In the genomic region with DNA sequence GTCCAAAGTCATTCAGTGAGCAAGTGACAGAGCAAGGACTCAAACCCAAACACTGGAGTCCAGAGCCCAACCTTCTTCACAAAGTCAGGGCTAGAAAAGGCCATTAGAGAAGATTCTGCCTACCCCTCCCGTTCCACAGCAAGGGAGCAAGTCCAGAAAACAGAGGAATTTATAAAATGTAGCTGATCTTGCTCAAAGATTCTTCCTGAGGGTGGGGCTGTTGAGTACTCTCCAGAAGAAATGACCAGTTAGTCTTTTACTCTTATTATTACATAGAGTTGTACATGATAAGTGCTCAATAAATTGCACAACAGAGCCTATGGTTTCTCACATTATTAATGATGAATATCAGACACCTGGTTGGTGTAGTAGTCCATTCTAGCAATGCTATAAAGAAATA, we compare ENCODE assay signal across 17 cellular contexts. TPM values are rescaled to one million over a fixed set of nuclear protein-coding genes. Genes with fewer than 3 reads are reported as not detected.
A peak's percentile ranks its signal among the peaks of the same experiment; 100 is the strongest.
DNase-seq lines count a peak whose midpoint lies in the region; ATAC-seq lines count a peak whose summit lies in the region.
"Had no signal": no experiment of that assay in that cellular context is flagged by ENCODE, and none has a peak within 500 bp of the region (broad histone marks: within the 10 kb centered on the region; RNA-seq: fewer than 3 reads in every experiment).

No MANE protein-coding gene starts in this region.

- ATAC-seq in right cardiac atrium (no peak), HG03097 (IDR thresholded peaks at IDR 0.05; ENCODE audit: low FRiP score, unreplicated experiment) (no peak)
- ATAC-seq: A549 had no signal

- H3K9me3 ChIP-seq in adipocyte (ENCODE audit: control insufficient read depth, low read length) (no peaks in the 10 kb centered on the region), right cardiac atrium (ENCODE audit: control insufficient read depth, low read length) (no peaks in the 10 kb centered on the region)
- H3K9me3 ChIP-seq: A549, HAP-1 had no signal

- H3K36me3 ChIP-seq in adipocyte (ENCODE audit: control insufficient read depth, insufficient read depth, low read length, severe bottlenecking), result no peaks in the 10 kb centered on the region
- H3K36me3 ChIP-seq: BLaER1 treated with 17β-estradiol and CSF1 and Interleukin-3, amounts not matched to agents 10 nM and 100 nM; HAP-1 had no signal

- H3K27me3 ChIP-seq in adipocyte (replicated peaks; ENCODE audit: control insufficient read depth, insufficient read depth, low read length) (no peaks in the 10 kb centered on the region), right cardiac atrium (ENCODE audit: control insufficient read depth, insufficient read depth) (no peaks in the 10 kb centered on the region)
- H3K27me3 ChIP-seq: BLaER1 treated with 17β-estradiol and CSF1 and Interleukin-3, amounts not matched to agents 10 nM and 100 nM had no signal

- H3K4me1 ChIP-seq in adipocyte (ENCODE audit: control insufficient read depth, insufficient read depth, low read length), result peaks cover 29% of the 10 kb centered on the region
- no peaks in the 10 kb centered on the region for H3K4me1 ChIP-seq in right cardiac atrium (ENCODE audit: control insufficient read depth, insufficient read depth, low read length)
- H3K4me1 ChIP-seq: HAP-1 had no signal

- DNase-seq in EL (peak; percentile 8), adipocyte (ENCODE audit: low read depth) (peak; percentile 38), hepatic stellate cell (ENCODE audit: low spot score) (peak; percentile 24), right cardiac atrium (no peak), dermis blood vessel endothelial cell (no peak)
- DNase-seq: Calu3; CD4-positive, CD25-positive, alpha-beta regulatory T cell; DMS 273 treated with DMSO at 0.1 percent for 48 hours had no signal

- H3K4me3 ChIP-seq in adipocyte (ENCODE audit: low read length) (no peak overlapping the region), right cardiac atrium (ENCODE audit: low read length) (no peak overlapping the region)
- H3K4me3 ChIP-seq: A549; BLaER1 treated with 17β-estradiol and CSF1 and Interleukin-3, amounts not matched to agents 10 nM and 100 nM; HAP-1 had no signal

- H3K9ac ChIP-seq in adipocyte (ENCODE audit: low read length), result no peak overlapping the region
- H3K9ac ChIP-seq: BLaER1 treated with 17β-estradiol and CSF1 and Interleukin-3, amounts not matched to agents 10 nM and 100 nM; KMS-11 had no signal

- 59% methylated on average over 1 of the region's 1 CpG for WGBS in right cardiac atrium

- H3K27ac ChIP-seq in right cardiac atrium (ENCODE audit: low read length), result no peak overlapping the region
- H3K27ac ChIP-seq: A549; BLaER1 treated with 17β-estradiol and CSF1 and Interleukin-3, amounts not matched to agents 10 nM and 100 nM; KMS-11 had no signal

- intact Hi-C loops in right cardiac atrium (cut with DNase I), result no loop called here

RNA-seq across cellular contexts. Expression of a gene that starts 39.3 kb away (rescaled TPM):
- total RNA-seq in right cardiac atrium, result not detected
- not detected for polyA plus RNA-seq in right cardiac atrium
- not detected in 2 replicates for total RNA-seq in dermis blood vessel endothelial cell
- total RNA-seq: Calu3; CD4-positive, CD25-positive, alpha-beta regulatory T cell; Daoy; H1; HT-29 had no signal
- polyA plus RNA-seq: A549, AG04450, H1 had no signal

Comparison
In these comparisons a context has a peak if more than half of its experiments do, and no peak if none do; other contexts are left out.
1. DNase-seq: peak in EL (single experiment), adipocyte (single experiment) and hepatic stellate cell (single experiment); none in right cardiac atrium (0 of 3) and dermis blood vessel endothelial cell (single experiment).